ENCODE assay signal across 8 cellular contexts in genomic region chr14:104976198-104977007, GRCh38. TPM values are rescaled to one million over a fixed set of nuclear protein-coding genes. Genes with fewer than 3 reads are reported as not detected.
A peak's percentile ranks its signal among the peaks of the same experiment; 100 is the strongest.
DNase-seq lines count a peak whose midpoint lies in the region; ATAC-seq and TF ChIP-seq lines count a peak whose summit lies in the region.

No MANE protein-coding gene starts in this region.

- H3K27ac Mint-ChIP-seq in activated CD8-positive, alpha-beta memory T cell treated with anti-CD3 and anti-CD28 coated beads, Interleukin-2, amount 10 ng/mL, durations not matched to agents 7 days and 5 days: no peak overlapping the region
- no peak overlapping the region for H3K27ac Mint-ChIP-seq in endodermal cell

- no peaks in the 10 kb centered on the region for H3K4me1 ChIP-seq in endodermal cell (ENCODE audit: control insufficient read depth, insufficient read depth, low read length)

- H3K27me3 ChIP-seq in endodermal cell (ENCODE audit: control insufficient read depth, insufficient read depth, low read length, poor library complexity, severe bottlenecking): peaks cover 36% of the 10 kb centered on the region

- peaks cover 33% of the 10 kb centered on the region for H3K27me3 Mint-ChIP-seq in activated CD8-positive, alpha-beta memory T cell treated with anti-CD3 and anti-CD28 coated beads, Interleukin-2, amount 10 ng/mL, durations not matched to agents 7 days and 5 days
- peaks cover 51% of the 10 kb centered on the region for H3K27me3 Mint-ChIP-seq in endodermal cell (ENCODE audit: insufficient read depth)

- peaks cover 10% of the 10 kb centered on the region for H3K4me1 Mint-ChIP-seq in activated CD8-positive, alpha-beta memory T cell treated with anti-CD3 and anti-CD28 coated beads, Interleukin-2, amount 10 ng/mL, durations not matched to agents 7 days and 5 days
- peaks cover 3% of the 10 kb centered on the region for H3K4me1 Mint-ChIP-seq in endodermal cell

- H3K9me3 ChIP-seq in endodermal cell (ENCODE audit: control insufficient read depth, low read length): no peaks in the 10 kb centered on the region

- no peaks in the 10 kb centered on the region for H3K36me3 Mint-ChIP-seq in activated CD8-positive, alpha-beta memory T cell treated with anti-CD3 and anti-CD28 coated beads, Interleukin-2, amount 10 ng/mL, durations not matched to agents 7 days and 5 days
- no peaks in the 10 kb centered on the region for H3K36me3 Mint-ChIP-seq in endodermal cell (ENCODE audit: low read depth)

- H3K4me3 Mint-ChIP-seq in activated CD8-positive, alpha-beta memory T cell treated with anti-CD3 and anti-CD28 coated beads, Interleukin-2, amount 10 ng/mL, durations not matched to agents 7 days and 5 days: no peak overlapping the region
- no peak overlapping the region for H3K4me3 Mint-ChIP-seq in endodermal cell

- no peaks in the 10 kb centered on the region for H3K36me3 ChIP-seq in endodermal cell (ENCODE audit: control insufficient read depth, insufficient read depth, low read length)

- TF ChIP-seq CTCF in HFF-Myc (IDR thresholded peaks at IDR 0.05; ENCODE audit: low read depth, low read length, missing control alignments) (peak; percentile 86), endodermal cell (conservative IDR thresholded peaks at IDR 0.05) (peak; percentile 96)

- no peaks in the 10 kb centered on the region for H3K9me3 Mint-ChIP-seq in activated CD8-positive, alpha-beta memory T cell treated with anti-CD3 and anti-CD28 coated beads, Interleukin-2, amount 10 ng/mL, durations not matched to agents 7 days and 5 days (ENCODE audit: low read depth)
- no peaks in the 10 kb centered on the region for H3K9me3 Mint-ChIP-seq in endodermal cell

- 61 to 65% methylated on average over 20 to 21 of the region's 21 CpGs for WGBS in endodermal cell (ENCODE audit: insufficient coverage in 1 of 2, insufficient read length in 1 of 2), 2 experiments

- CTCF ChIA-PET in activated CD8-positive, alpha-beta memory T cell treated with anti-CD3 and anti-CD28 coated beads, Interleukin-2, amount 10 ng/mL, durations not matched to agents 7 days and 5 days (lab: Charles Lee): interaction anchor here (0.7 to 6.7 kb wide), 16 partner anchors 9 to 504 kb away, joined by 3 to 140 read pairs (median 4); partner anchors contain the start of genes CDCA4 and CLBA1

- no peak overlapping the region for H3K4me3 ChIP-seq in HFF-Myc (replicated peaks; ENCODE audit: low read depth, low read length)
- no peak overlapping the region for H3K4me3 ChIP-seq in endodermal cell (ENCODE audit: low read length)

- peak; percentile 89 for DNase-seq in D341Med (ENCODE audit: low spot score)
- peak; percentile 51 for DNase-seq in HFF-Myc (ENCODE audit: extremely low read depth, low read depth)
- peak; percentile 53 for DNase-seq in NOMO-1 treated with dmso at 0.1 percent for 144 hours (lab: John Stamatoyannopoulos, UW; ENCODE audit: unreplicated experiment)
- peak; percentile 88 for DNase-seq in activated CD8-positive, alpha-beta memory T cell treated with anti-CD3 and anti-CD28 coated beads, Interleukin-2, amount 10 ng/mL, durations not matched to agents 7 days and 5 days
- DNase-seq in endodermal cell: peak; percentile 92
- DNase-seq in middle frontal gyrus (ENCODE audit: extremely low spot score, low spot score): peak; percentile 18
- peak; percentile 94 for DNase-seq in stimulated activated CD8-positive, alpha-beta memory T cell treated with anti-CD3 and anti-CD28 coated beads, Interleukin-4, amount 100 ng/mL, for 48 hours

- no peak overlapping the region for H3K27ac ChIP-seq in endodermal cell (ENCODE audit: low read depth, low read length)

- H3K9ac ChIP-seq in endodermal cell (ENCODE audit: extremely low read depth, low read length, poor library complexity, severe bottlenecking): no peak overlapping the region

- peak; percentile 85 for ATAC-seq in activated CD8-positive, alpha-beta memory T cell treated with anti-CD3 and anti-CD28 coated beads, Interleukin-2, amount 10 ng/mL, durations not matched to agents 7 days and 5 days
- no peak for ATAC-seq in HG02571 (IDR thresholded peaks at IDR 0.05; ENCODE audit: unreplicated experiment)

RNA-seq across cellular contexts. Expression of gene AHNAK2, which starts 1.8 kb away (rescaled TPM):
- total RNA-seq in activated CD8-positive, alpha-beta memory T cell treated with anti-CD3 and anti-CD28 coated beads, Interleukin-2, amount 10 ng/mL, durations not matched to agents 7 days and 5 days: not detected
- total RNA-seq in endodermal cell: 1 to 10 TPM in 1 of 2 donors, under 1 TPM in 1; 0.93 to 2.2 TPM
- polyA plus RNA-seq in endodermal cell (2013, experiment 1 of 2): 3.5 TPM
- polyA plus RNA-seq in endodermal cell (2013, experiment 2 of 2): 3.0 TPM

RNA-seq across cellular contexts. Expression of gene CLBA1, which starts 9.2 kb away (rescaled TPM):
- total RNA-seq in activated CD8-positive, alpha-beta memory T cell treated with anti-CD3 and anti-CD28 coated beads, Interleukin-2, amount 10 ng/mL, durations not matched to agents 7 days and 5 days: under 1 TPM; 0.56 to 0.67 TPM
- total RNA-seq in endodermal cell: 10 to 100 TPM; 11.2 to 12.5 TPM
- polyA plus RNA-seq in endodermal cell (2013, experiment 1 of 2): 9.8 TPM
- 9.0 TPM for polyA plus RNA-seq in endodermal cell (2013, experiment 2 of 2)

RNA-seq across cellular contexts. Expression of gene CDCA4, which starts 44.5 kb away (rescaled TPM):
- 10 to 100 TPM; 70.8 to 77.8 TPM for total RNA-seq in activated CD8-positive, alpha-beta memory T cell treated with anti-CD3 and anti-CD28 coated beads, Interleukin-2, amount 10 ng/mL, durations not matched to agents 7 days and 5 days
- total RNA-seq in endodermal cell: 10 to 100 TPM; 46.6 to 65.1 TPM
- 52.4 TPM for polyA plus RNA-seq in endodermal cell (2013, experiment 1 of 2)
- polyA plus RNA-seq in endodermal cell (2013, experiment 2 of 2): 53.2 TPM

RNA-seq across cellular contexts. Expression of gene PLD4, which starts 51.7 kb away (rescaled TPM):
- total RNA-seq in activated CD8-positive, alpha-beta memory T cell treated with anti-CD3 and anti-CD28 coated beads, Interleukin-2, amount 10 ng/mL, durations not matched to agents 7 days and 5 days: not detected
- not detected for total RNA-seq in endodermal cell
- 0.04 TPM for polyA plus RNA-seq in endodermal cell (2013, experiment 1 of 2)
- polyA plus RNA-seq in endodermal cell (2013, experiment 2 of 2): not detected

Comparison
In these comparisons a context has a peak if more than half of its experiments do, and no peak if none do; other contexts are left out.
1. DNase-seq: peak in every context shown above with its lines; median percentile 94 in stimulated activated CD8-positive, alpha-beta memory T cell treated with anti-CD3 and anti-CD28 coated beads, Interleukin-4, amount 100 ng/mL, for 48 hours; 92 in endodermal cell; 89 in D341Med; 88 in activated CD8-positive, alpha-beta memory T cell treated with anti-CD3 and anti-CD28 coated beads, Interleukin-2, amount 10 ng/mL, durations not matched to agents 7 days and 5 days; 53 in NOMO-1 treated with dmso at 0.1 percent for 144 hours; 51 in HFF-Myc; 18 in middle frontal gyrus.
2. RNA of gene CLBA1, which starts 9.2 kb away (total RNA-seq): 11.2 to 12.5 TPM in endodermal cell; 0.56 to 0.67 TPM in activated CD8-positive, alpha-beta memory T cell treated with anti-CD3 and anti-CD28 coated beads, Interleukin-2, amount 10 ng/mL, durations not matched to agents 7 days and 5 days; every median in the first group is over 4 times any median in the second.